Comparison of ENCODE assay signal across 30 cellular contexts in genomic region chr16:73879621-73880020, GRCh38.
"Had no signal": no experiment of that assay in that cellular context is flagged by ENCODE, and none has a peak within 500 bp of the region (broad histone marks: within the 10 kb centered on the region; RNA-seq: fewer than 3 reads in every experiment).

No MANE protein-coding gene starts in this region.

- H3K36me3 Mint-ChIP-seq: activated CD4-positive, alpha-beta memory T cell treated with anti-CD3 and anti-CD28 coated beads for 36 hours; activated CD8-positive, alpha-beta memory T cell treated with anti-CD3 and anti-CD28 coated beads, Interleukin-2, amount 10 ng/mL, durations not matched to agents 7 days and 5 days; activated naive CD4-positive, alpha-beta T cell treated with anti-CD3 and anti-CD28 coated beads, Interleukin-2, amount 50 U/mL, for 24 hours; activated naive CD8-positive, alpha-beta T cell treated with anti-CD3 and anti-CD28 coated beads for 36 hours had no signal

- H3K4me1 ChIP-seq: adrenal gland, body of pancreas, esophagus squamous epithelium, gastroesophageal sphincter had no signal

- H3K4me1 Mint-ChIP-seq: activated CD4-positive, alpha-beta T cell treated with anti-CD3 and anti-CD28 coated beads for 36 hours; activated CD4-positive, alpha-beta T cell treated with anti-CD3 and anti-CD28 coated beads, Interleukin-2, amount 10 ng/mL, durations not matched to agents 24 days and 14 days; activated CD8-positive, alpha-beta memory T cell treated with anti-CD3 and anti-CD28 coated beads, Interleukin-2, amount 10 ng/mL, durations not matched to agents 7 days and 5 days; activated naive CD4-positive, alpha-beta T cell treated with anti-CD3 and anti-CD28 coated beads, Interleukin-2, amount 50 U/mL, for 24 hours; activated naive CD8-positive, alpha-beta T cell treated with anti-CD3 and anti-CD28 coated beads for 36 hours; activated naive CD8-positive, alpha-beta T cell treated with anti-CD3 and anti-CD28 coated beads, Interleukin-2, amount 50 U/mL, for 24 hours had no signal

- H3K27me3 ChIP-seq: adrenal gland, body of pancreas had no signal

- ATAC-seq: activated CD4-positive, alpha-beta T cell treated with anti-CD3 and anti-CD28 coated beads for 36 hours; activated CD8-positive, alpha-beta memory T cell treated with anti-CD3 and anti-CD28 coated beads, Interleukin-2, amount 10 ng/mL, durations not matched to agents 7 days and 5 days; activated CD8-positive, alpha-beta T cell treated with anti-CD3 and anti-CD28 coated beads, Interleukin-2, amount 10 ng/mL, durations not matched to agents 7 days and 5 days; activated naive CD8-positive, alpha-beta T cell treated with anti-CD3 and anti-CD28 coated beads, Interleukin-2, amount 50 U/mL, for 24 hours; body of pancreas; gastroesophageal sphincter; heart right ventricle had no signal

- H3K27ac ChIP-seq: adrenal gland, body of pancreas, epithelial cell of prostate, esophagus squamous epithelium, gastroesophageal sphincter, heart right ventricle had no signal

- H3K36me3 ChIP-seq: adrenal gland, esophagus squamous epithelium, gastroesophageal sphincter, heart right ventricle had no signal

- H3K4me3 Mint-ChIP-seq: activated CD4-positive, alpha-beta memory T cell treated with anti-CD3 and anti-CD28 coated beads for 36 hours; activated CD4-positive, alpha-beta T cell treated with anti-CD3 and anti-CD28 coated beads for 36 hours; activated CD4-positive, alpha-beta T cell treated with anti-CD3 and anti-CD28 coated beads, Interleukin-2, amount 10 ng/mL, durations not matched to agents 24 days and 14 days; activated CD8-positive, alpha-beta memory T cell treated with anti-CD3 and anti-CD28 coated beads, Interleukin-2, amount 10 ng/mL, durations not matched to agents 7 days and 5 days; activated CD8-positive, alpha-beta T cell treated with anti-CD3 and anti-CD28 coated beads, Interleukin-2, amount 10 ng/mL, durations not matched to agents 7 days and 5 days; activated naive CD4-positive, alpha-beta T cell treated with anti-CD3 and anti-CD28 coated beads for 36 hours; activated naive CD4-positive, alpha-beta T cell treated with anti-CD3 and anti-CD28 coated beads, Interleukin-2, amount 50 U/mL, for 24 hours; activated naive CD8-positive, alpha-beta T cell treated with anti-CD3 and anti-CD28 coated beads for 36 hours; activated naive CD8-positive, alpha-beta T cell treated with anti-CD3 and anti-CD28 coated beads, Interleukin-2, amount 50 U/mL, for 24 hours; activated T-helper 1 cell treated with anti-CD3 and anti-CD28 coated beads, Interleukin-12 subunit alpha, Interleukin-12 subunit beta, Interleukin-2, Interleukin-4 antibody, amounts not matched to agents 30 ng/mL and 10 ng/mL and 1 ng/mL, durations not matched to agents 14 hours and 24 hours and 36 hours had no signal

- H3K27ac Mint-ChIP-seq: activated CD4-positive, alpha-beta memory T cell treated with anti-CD3 and anti-CD28 coated beads for 36 hours; activated CD4-positive, alpha-beta T cell treated with anti-CD3 and anti-CD28 coated beads for 36 hours; activated CD4-positive, alpha-beta T cell treated with anti-CD3 and anti-CD28 coated beads, Interleukin-2, amount 10 ng/mL, durations not matched to agents 24 days and 14 days; activated CD8-positive, alpha-beta memory T cell treated with anti-CD3 and anti-CD28 coated beads, Interleukin-2, amount 10 ng/mL, durations not matched to agents 7 days and 5 days; activated CD8-positive, alpha-beta T cell treated with anti-CD3 and anti-CD28 coated beads, Interleukin-2, amount 10 ng/mL, durations not matched to agents 7 days and 5 days; activated naive CD4-positive, alpha-beta T cell treated with anti-CD3 and anti-CD28 coated beads for 36 hours; activated naive CD4-positive, alpha-beta T cell treated with anti-CD3 and anti-CD28 coated beads, Interleukin-2, amount 50 U/mL, for 24 hours; activated naive CD8-positive, alpha-beta T cell treated with anti-CD3 and anti-CD28 coated beads for 36 hours; activated naive CD8-positive, alpha-beta T cell treated with anti-CD3 and anti-CD28 coated beads, Interleukin-2, amount 50 U/mL, for 24 hours; activated T-helper 1 cell treated with anti-CD3 and anti-CD28 coated beads, Interleukin-12 subunit alpha, Interleukin-12 subunit beta, Interleukin-2, Interleukin-4 antibody, amounts not matched to agents 30 ng/mL and 10 ng/mL and 1 ng/mL, durations not matched to agents 14 hours and 24 hours and 36 hours; activated T-helper 2 cell treated with anti-CD3 and anti-CD28 coated beads, Interferon-gamma antibody, Interleukin-2, Interleukin-4, amounts not matched to agents 10 μg/mL and 5 μg/mL and 100 μg/mL, durations not matched to agents 14 hours and 24 hours and 36 hours had no signal

- H3K9me3 ChIP-seq: adrenal gland, body of pancreas, esophagus squamous epithelium, gastroesophageal sphincter, heart right ventricle had no signal

- H3K4me3 ChIP-seq: adrenal gland, body of pancreas, esophagus squamous epithelium, gastroesophageal sphincter, heart right ventricle had no signal

- H3K27me3 Mint-ChIP-seq: activated CD4-positive, alpha-beta memory T cell treated with anti-CD3 and anti-CD28 coated beads for 36 hours; activated CD4-positive, alpha-beta T cell treated with anti-CD3 and anti-CD28 coated beads, Interleukin-2, amount 10 ng/mL, durations not matched to agents 24 days and 14 days; activated CD8-positive, alpha-beta memory T cell treated with anti-CD3 and anti-CD28 coated beads, Interleukin-2, amount 10 ng/mL, durations not matched to agents 7 days and 5 days had no signal

- H3K9me3 Mint-ChIP-seq: activated CD4-positive, alpha-beta memory T cell treated with anti-CD3 and anti-CD28 coated beads for 36 hours; activated CD4-positive, alpha-beta T cell treated with anti-CD3 and anti-CD28 coated beads, Interleukin-2, amount 10 ng/mL, durations not matched to agents 24 days and 14 days; activated naive CD4-positive, alpha-beta T cell treated with anti-CD3 and anti-CD28 coated beads for 36 hours; activated naive CD4-positive, alpha-beta T cell treated with anti-CD3 and anti-CD28 coated beads, Interleukin-2, amount 50 U/mL, for 24 hours; activated naive CD8-positive, alpha-beta T cell treated with anti-CD3 and anti-CD28 coated beads for 36 hours; activated naive CD8-positive, alpha-beta T cell treated with anti-CD3 and anti-CD28 coated beads, Interleukin-2, amount 50 U/mL, for 24 hours; activated T-helper 1 cell treated with anti-CD3 and anti-CD28 coated beads, Interleukin-12 subunit alpha, Interleukin-12 subunit beta, Interleukin-2, Interleukin-4 antibody, amounts not matched to agents 30 ng/mL and 10 ng/mL and 1 ng/mL, durations not matched to agents 14 hours and 24 hours and 36 hours; activated T-helper 2 cell treated with anti-CD3 and anti-CD28 coated beads, Interferon-gamma antibody, Interleukin-2, Interleukin-4, amounts not matched to agents 10 μg/mL and 5 μg/mL and 100 μg/mL, durations not matched to agents 14 hours and 24 hours and 36 hours had no signal

- DNase-seq: activated CD4-positive, alpha-beta memory T cell treated with anti-CD3 and anti-CD28 coated beads for 36 hours; activated CD4-positive, alpha-beta T cell treated with anti-CD3 and anti-CD28 coated beads for 36 hours; activated CD4-positive, alpha-beta T cell treated with anti-CD3 and anti-CD28 coated beads, Interleukin-2, amount 10 ng/mL, durations not matched to agents 24 days and 14 days; activated CD4-positive, CD25-positive, alpha-beta regulatory T cell; activated CD4-positive, CD25-positive, alpha-beta regulatory T cell treated with anti-CD3 and anti-CD28 coated beads, Interleukin-2, amount 50 U/mL, for 72 hours; activated CD8-positive, alpha-beta memory T cell treated with anti-CD3 and anti-CD28 coated beads, Interleukin-2, amount 10 ng/mL, durations not matched to agents 7 days and 5 days; activated CD8-positive, alpha-beta memory T cell treated with anti-CD3 and anti-CD28 coated beads, Interleukin-2, amount 50 U/mL, for 4 hours; activated CD8-positive, alpha-beta T cell treated with anti-CD3 and anti-CD28 coated beads, Interleukin-2, amount 10 ng/mL, durations not matched to agents 7 days and 5 days; activated effector memory CD4-positive, alpha-beta T cell treated with anti-CD3 and anti-CD28 coated beads, Interleukin-2, amount 50 U/mL, for 16 hours; activated naive CD4-positive, alpha-beta T cell treated with anti-CD3 and anti-CD28 coated beads for 36 hours; activated naive CD8-positive, alpha-beta T cell treated with anti-CD3 and anti-CD28 coated beads for 36 hours; activated naive CD8-positive, alpha-beta T cell treated with anti-CD3 and anti-CD28 coated beads, Interleukin-2, amount 50 U/mL, for 24 hours; activated T-cell treated with anti-CD3 and anti-CD28 coated beads, Interleukin-2, amount 50 U/mL, for 1 hour; activated T-cell treated with anti-CD3 and anti-CD28 coated beads, Interleukin-2, amount 50 U/mL, for 48 hours; adrenal gland; amygdala; aorta; body of pancreas; caudate nucleus; cortex of kidney; effector CD8-positive, alpha-beta T cell; esophagus squamous epithelium; foreskin melanocyte; heart right ventricle; T-helper 2 cell had no signal
